14 cellular contexts compared by ENCODE assay signal in the genomic region with DNA sequence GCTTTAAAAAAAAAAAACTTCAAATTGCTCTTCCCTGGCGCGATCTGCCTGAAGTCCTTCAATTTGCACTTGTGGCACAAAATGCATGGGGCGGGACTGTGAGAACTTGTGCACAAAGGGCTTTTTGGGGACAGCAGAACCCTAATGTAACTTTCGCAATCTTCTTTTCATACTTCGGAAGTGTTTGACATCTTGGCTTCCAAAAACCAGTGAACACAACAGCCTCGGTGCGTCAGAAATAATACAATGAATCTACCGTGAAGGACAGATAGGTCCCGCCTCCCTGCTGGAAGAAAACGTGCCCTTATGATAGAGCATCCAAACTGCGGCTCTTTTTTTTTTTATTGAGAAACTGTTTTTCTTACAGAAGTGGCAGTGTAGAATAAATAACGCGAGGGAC. TPM values are rescaled to one million over a fixed set of nuclear protein-coding genes. Genes with fewer than 3 reads are reported as not detected.
DNase-seq lines count a peak whose midpoint lies in the region; ATAC-seq and TF ChIP-seq lines count a peak whose summit lies in the region.
"Had no signal": no experiment of that assay in that cellular context is flagged by ENCODE, and none has a peak within 500 bp of the region (broad histone marks: within the 10 kb centered on the region; RNA-seq: fewer than 3 reads in every experiment).

No MANE protein-coding gene starts in this region.

- TF ChIP-seq POLR2A in IMR-90 (IDR thresholded peaks at IDR 0.05; ENCODE audit: low read depth, low read length): no peak

- no peak overlapping the region for H4K5ac ChIP-seq in IMR-90 (ENCODE audit: low read depth, low read length)

- no peak for TF ChIP-seq CTCF in IMR-90 (conservative IDR thresholded peaks at IDR 0.05; ENCODE audit: low read depth, low read length)
- TF ChIP-seq CTCF in GM10248 (IDR thresholded peaks at IDR 0.05; ENCODE audit: control extremely low read depth, extremely low read depth, low read depth, missing control alignments): no peak

- H3K36me3 Mint-ChIP-seq in activated CD4-positive, alpha-beta T cell treated with anti-CD3 and anti-CD28 coated beads, Interleukin-2, amount 10 ng/mL, durations not matched to agents 24 days and 14 days (ENCODE audit: low read depth): peaks cover 46% of the 10 kb centered on the region

- WGBS in IMR-90 (ENCODE audit: extremely low coverage in 2 of 2, insufficient read length in 1 of 2), 2 experiments: 35% methylated on average over 4 of the region's 13 CpGs; no CpG with 5 or more reads in 1 of the 2 experiments

- no peak overlapping the region for H2BK120ac ChIP-seq in IMR-90 (ENCODE audit: low read depth, low read length)

- no peak overlapping the region for H3K27ac Mint-ChIP-seq in activated CD4-positive, alpha-beta T cell treated with anti-CD3 and anti-CD28 coated beads, Interleukin-2, amount 10 ng/mL, durations not matched to agents 24 days and 14 days
- H3K27ac Mint-ChIP-seq: endodermal cell, nephron had no signal

- H3K36me3 ChIP-seq in IMR-90 (ENCODE audit: control insufficient read depth, insufficient read depth, low read length): peaks cover 6% of the 10 kb centered on the region; the same call in 1 of the 2 replicates
- H3K36me3 ChIP-seq in effector memory CD4-positive, alpha-beta T cell (ENCODE audit: control insufficient read depth, insufficient read depth, low read length): no peaks in the 10 kb centered on the region

- no peak overlapping the region for H3K23ac ChIP-seq in IMR-90 (ENCODE audit: low read depth, low read length)

- H3K9me1 ChIP-seq in IMR-90 (ENCODE audit: insufficient read depth, low read length): no peaks in the 10 kb centered on the region

- H3K4me3 ChIP-seq in IMR-90 (ENCODE audit: insufficient read depth, low read depth, low read length): no peak overlapping the region
- no peak overlapping the region for H3K4me3 ChIP-seq in effector memory CD4-positive, alpha-beta T cell (ENCODE audit: insufficient read depth, low read depth, low read length, poor library complexity, severe bottlenecking)

- no peak overlapping the region for H2BK5ac ChIP-seq in IMR-90 (ENCODE audit: low read depth, low read length, poor library complexity, severe bottlenecking)

- H3K4me3 Mint-ChIP-seq in activated CD4-positive, alpha-beta T cell treated with anti-CD3 and anti-CD28 coated beads, Interleukin-2, amount 10 ng/mL, durations not matched to agents 24 days and 14 days: peak overlapping the region; percentile 50
- H3K4me3 Mint-ChIP-seq: endodermal cell, nephron had no signal

- no peaks in the 10 kb centered on the region for H3K27me3 ChIP-seq in IMR-90 (ENCODE audit: control insufficient read depth, insufficient read depth, low read length)
- no peaks in the 10 kb centered on the region for H3K27me3 ChIP-seq in effector memory CD4-positive, alpha-beta T cell (replicated peaks; ENCODE audit: control insufficient read depth, insufficient read depth, low read length, poor library complexity, severe bottlenecking)

- CTCF ChIA-PET in IMR-90 (lab: Yijun Ruan, JAX): interaction anchor here (0.6 kb wide), 1 partner anchor 48 kb away, joined by 3 read pairs; no protein-coding TSS in a partner anchor
- CTCF ChIA-PET in GM10248 (lab: Yijun Ruan, JAX): interaction anchor here (0.8 to 1.1 kb wide), 2 partner anchors 25 to 114 kb away, joined by 3 read pairs; no protein-coding TSS in a partner anchor

- H3K4me1 ChIP-seq in IMR-90 (ENCODE audit: control insufficient read depth, insufficient read depth, low read length): no peaks in the 10 kb centered on the region
- H3K4me1 ChIP-seq in effector memory CD4-positive, alpha-beta T cell (ENCODE audit: control insufficient read depth, insufficient read depth, low read length, poor library complexity, severe bottlenecking): peaks cover 83% of the 10 kb centered on the region

- no peak overlapping the region for H3K56ac ChIP-seq in IMR-90 (ENCODE audit: extremely low read depth, insufficient read depth, low read length)

- peaks cover 16% of the 10 kb centered on the region for H3K27me3 Mint-ChIP-seq in activated CD4-positive, alpha-beta T cell treated with anti-CD3 and anti-CD28 coated beads, Interleukin-2, amount 10 ng/mL, durations not matched to agents 24 days and 14 days
- H3K27me3 Mint-ChIP-seq: central memory CD8-positive, alpha-beta T cell had no signal

- H3K18ac ChIP-seq in IMR-90 (ENCODE audit: low read depth, low read length): no peak overlapping the region

- DNase-seq in activated CD4-positive, alpha-beta T cell treated with anti-CD3 and anti-CD28 coated beads, Interleukin-2, amount 10 ng/mL, durations not matched to agents 24 days and 14 days: no peak
- no peak for DNase-seq in activated CD4-positive, alpha-beta T cell treated with anti-CD3 and anti-CD28 coated beads, Interleukin-2, amount 50 U/mL, for 1 hour
- no peak for DNase-seq in IMR-90
- DNase-seq in effector memory CD4-positive, alpha-beta T cell: no peak
- no peak for DNase-seq in sciatic nerve (ENCODE audit: low spot score)
- DNase-seq in GM10248 (ENCODE audit: extremely low spot score): no peak
- DNase-seq: EL, endodermal cell, NCI-H748 treated with DMSO at 0.1 percent for 48 hours, SW 1271 had no signal

- peaks cover 76% of the 10 kb centered on the region for H3K4me1 Mint-ChIP-seq in activated CD4-positive, alpha-beta T cell treated with anti-CD3 and anti-CD28 coated beads, Interleukin-2, amount 10 ng/mL, durations not matched to agents 24 days and 14 days

- H4K20me1 ChIP-seq in IMR-90 (ENCODE audit: insufficient read depth, low read length): no peaks in the 10 kb centered on the region

- no peak overlapping the region for H2BK15ac ChIP-seq in IMR-90 (ENCODE audit: low read depth, low read length)

- no peak overlapping the region for H3K14ac ChIP-seq in IMR-90 (replicated peaks; ENCODE audit: low read depth, low read length)

- dilution Hi-C loops in IMR-90 (cut with HindIII; ENCODE audit: low sequenced_read_pairs, unreplicated experiment): no loop called here

- intact Hi-C loops in activated CD4-positive, alpha-beta T cell treated with anti-CD3 and anti-CD28 coated beads, Interleukin-2, amount 10 ng/mL, durations not matched to agents 24 days and 14 days (cut with micrococcal nuclease): no loop called here
- intact Hi-C loops in IMR-90 (cut with micrococcal nuclease) (no loop called here), sciatic nerve (cut with DNase I) (no loop called here)

- H3K4me2 ChIP-seq in IMR-90 (ENCODE audit: low read depth, low read length): no peak overlapping the region

- in situ Hi-C loops in IMR-90 (cut with MboI; ENCODE audit: low sequenced_read_pairs): no loop called here

- no peak overlapping the region for H4K8ac ChIP-seq in IMR-90 (ENCODE audit: low read depth in 2 of 2, low read length in 2 of 2)

- H2BK20ac ChIP-seq in IMR-90 (ENCODE audit: low read depth, low read length): no peak overlapping the region

- POLR2A ChIA-PET in IMR-90 (lab: Charles Lee; ENCODE audit: unreplicated experiment): interaction anchor here (0.7 kb wide), 1 partner anchor 36 kb away, joined by 3 read pairs; a partner anchor contains a TSS
- POLR2A ChIA-PET in GM10248 (lab: Yijun Ruan, JAX): interaction anchor here (0.6 kb wide), 1 partner anchor 122 kb away, joined by 6 read pairs; no protein-coding TSS in a partner anchor

- no peaks in the 10 kb centered on the region for H3K9me3 ChIP-seq in IMR-90 (ENCODE audit: control insufficient read depth, insufficient read depth, low read length)
- no peaks in the 10 kb centered on the region for H3K9me3 ChIP-seq in effector memory CD4-positive, alpha-beta T cell (ENCODE audit: control insufficient read depth, low read length)

- H2AK5ac ChIP-seq in IMR-90 (ENCODE audit: low read depth, low read length): no peak overlapping the region

- no TSS peak for BruUV-seq in IMR-90 (replicated peaks; lab: Mats Ljungman, UMichigan)

- H2AFZ ChIP-seq in IMR-90 (replicated peaks; ENCODE audit: low read length, poor library complexity): no peak overlapping the region

- H2AK9ac ChIP-seq in IMR-90 (replicated peaks; ENCODE audit: low read depth, low read length, poor library complexity): no peak overlapping the region

- TF ChIP-seq RAD21 in IMR-90 (IDR thresholded peaks at IDR 0.05; ENCODE audit: low read length): no peak

- H3K27ac ChIP-seq in IMR-90 (ENCODE audit: insufficient read depth, low read length): no peak overlapping the region
- peak overlapping the region; percentile 10 for H3K27ac ChIP-seq in effector memory CD4-positive, alpha-beta T cell (ENCODE audit: insufficient read depth, low read length, poor library complexity, severe bottlenecking)

- H3K4ac ChIP-seq in IMR-90 (ENCODE audit: low read depth, low read length): no peak overlapping the region

- ATAC-seq in IMR-90 (ENCODE audit: low read depth) (no peak), sciatic nerve (peak; percentile 33), HG03571 (IDR thresholded peaks at IDR 0.05; ENCODE audit: unreplicated experiment) (no peak), HG02588 (IDR thresholded peaks at IDR 0.05; ENCODE audit: unreplicated experiment) (no peak)

- no peak overlapping the region for H4K91ac ChIP-seq in IMR-90 (ENCODE audit: insufficient read depth, low read depth, low read length)

- no peaks in the 10 kb centered on the region for H3K79me1 ChIP-seq in IMR-90 (ENCODE audit: low read depth in 1 of 2, low read length in 2 of 2)

- no peaks in the 10 kb centered on the region for H3K9me3 Mint-ChIP-seq in activated CD4-positive, alpha-beta T cell treated with anti-CD3 and anti-CD28 coated beads, Interleukin-2, amount 10 ng/mL, durations not matched to agents 24 days and 14 days
- H3K9me3 Mint-ChIP-seq: central memory CD8-positive, alpha-beta T cell; endodermal cell; nephron had no signal

- no peak overlapping the region for H3K9ac ChIP-seq in IMR-90 (ENCODE audit: low read depth, low read length)

TF ChIP-seq in IMR-90, 13 proteins besides CTCF, POLR2A, EP300 and RAD21:
- TF ChIP-seq CEBPB (IDR thresholded peaks at IDR 0.05; ENCODE audit: low read depth, low read length): 0 out of 2 replicates have a peak, but pooled peaks have one; percentile 27
- TF ChIP-seq CHD1 (IDR thresholded peaks at IDR 0.05; ENCODE audit: low read depth, low read length): no peak

RNA-seq across cellular contexts. Expression of a gene that starts 36.6 kb away (rescaled TPM):
- 2.2 and 3.7 TPM in 2 replicates for total RNA-seq in activated CD4-positive, alpha-beta T cell treated with anti-CD3 and anti-CD28 coated beads, Interleukin-2, amount 10 ng/mL, durations not matched to agents 24 days and 14 days
- total RNA-seq in IMR-90 (2012; rRNA removed) (1.1 and 3.3 TPM in 2 replicates), sciatic nerve (105 TPM)
- polyA plus RNA-seq in IMR-90 (2012; rRNA removed): 34.4 and 38.9 TPM in 2 replicates
- 49.1 and 78.5 TPM in 2 replicates for polyA plus RNA-seq in IMR-90 (2012; cell fraction: cytosol; rRNA removed)
- 129 and 171 TPM in 2 replicates for polyA plus RNA-seq in IMR-90 (2012; cell fraction: nucleus; rRNA removed; ENCODE audit: low replicate concordance)

Comparison
In these comparisons a context has a peak if more than half of its experiments do, and no peak if none do; other contexts are left out.
1. RNA of a gene that starts 36.6 kb away (total RNA-seq): 105 TPM in sciatic nerve (single experiment); 2.2 to 3.7 TPM in activated CD4-positive, alpha-beta T cell treated with anti-CD3 and anti-CD28 coated beads, Interleukin-2, amount 10 ng/mL, durations not matched to agents 24 days and 14 days and 1.1 to 3.3 TPM in IMR-90; every median in the first group is over 10 times any median in the second.